19 cellular contexts compared by ENCODE assay signal in the genomic region with DNA sequence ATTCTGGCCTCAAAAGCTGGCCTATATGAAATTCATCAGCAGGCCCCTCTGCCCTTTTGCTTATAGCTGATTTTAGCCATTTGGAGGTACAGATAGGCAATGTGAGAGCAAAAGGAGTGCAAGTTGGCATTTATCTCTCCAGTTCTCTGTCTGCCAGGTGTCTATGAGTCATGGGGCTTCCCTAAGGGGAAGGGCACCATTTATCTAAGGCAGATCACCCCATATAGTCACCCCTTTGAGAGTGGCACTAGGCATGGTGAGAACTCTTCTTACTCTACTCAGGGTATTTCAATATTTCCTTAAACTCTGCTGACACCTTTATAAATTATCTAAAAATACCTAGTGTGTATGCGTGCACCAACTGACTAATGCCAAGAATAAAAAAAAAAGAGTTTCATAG.
DNase-seq lines count a peak whose midpoint lies in the region; ATAC-seq, FAIRE-seq and TF ChIP-seq lines count a peak whose summit lies in the region.
"Had no signal": no experiment of that assay in that cellular context is flagged by ENCODE, and none has a peak within 500 bp of the region (broad histone marks: within the 10 kb centered on the region; RNA-seq: fewer than 3 reads in every experiment).

No MANE protein-coding gene starts in this region.

- H3K4me3 ChIP-seq in GM12878, result no peak overlapping the region
- H3K4me3 ChIP-seq: A549, GM23338 had no signal

- FAIRE-seq in GM12878 (lab: Jason Lieb, UNC), result no peak
- FAIRE-seq: A549, D721Med, GM18507 had no signal

- CTCF ChIA-PET in GM12878 (lab: Yijun Ruan, JAX), result no interaction called here

- H3K4me1 ChIP-seq in GM12878 (ENCODE audit: control insufficient read depth, insufficient read depth, low read length), result no peaks in the 10 kb centered on the region
- H3K4me1 ChIP-seq: A549 had no signal

- no peaks in the 10 kb centered on the region for H4K20me1 ChIP-seq in GM12878 (ENCODE audit: control insufficient read depth, insufficient read depth)

- peak; percentile 9 for DNase-seq in M059J (ENCODE audit: low read depth)
- DNase-seq in GM12878 (ENCODE audit: low read depth, low spot score), result no peak
- peak; percentile 17 for DNase-seq in glomerular visceral epithelial cell (ENCODE audit: extremely low spot score)
- no peak for DNase-seq in GM19238 (ENCODE audit: insufficient read length, low spot score)
- no peak for DNase-seq in ecto neural progenitor cell (ENCODE audit: low spot score)
- DNase-seq in EL, result no peak
- DNase-seq: CD8-positive, alpha-beta T cell; COR-L47; DMS153; DMS79 treated with DMSO at 0.1 percent for 48 hours; GDM1; H7; KG1 had no signal

- no peak for TF ChIP-seq EP300 in GM12878 (IDR thresholded peaks at IDR 0.05; ENCODE audit: borderline replicate concordance in 1 of 2, control insufficient read depth in 1 of 2, low read depth in 2 of 2, low read length in 2 of 2)

- intact Hi-C loops in GM12878 (cut with micrococcal nuclease; ENCODE audit: unreplicated experiment), result no loop called here

- no peak overlapping the region for H2AFZ ChIP-seq in GM12878 (ENCODE audit: control insufficient read depth, low read depth, low read length)
- H2AFZ ChIP-seq: GM23338 had no signal

- RAD21 ChIA-PET in GM12878 (lab: Charles Lee; ENCODE audit: unreplicated experiment), result no interaction called here

- H3K27ac ChIP-seq in GM12878 (ENCODE audit: control insufficient read depth, insufficient read depth), result no peak overlapping the region
- H3K27ac ChIP-seq: A549 had no signal

- no peaks in the 10 kb centered on the region for H3K27me3 ChIP-seq in GM12878 (replicated peaks in 1 of 2; ENCODE audit: control insufficient read depth in 2 of 2, insufficient read depth in 2 of 2, low read length in 1 of 2)

- no TSS peak for BruUV-seq in GM12878 (replicated peaks; lab: Mats Ljungman, UMichigan)

- ATAC-seq in GM19463 (IDR thresholded peaks at IDR 0.05; ENCODE audit: unreplicated experiment) (peak; percentile 60), GM12878 (peak; percentile 34; the same call in 2 of the 3 replicates), GM21723 (IDR thresholded peaks at IDR 0.05; ENCODE audit: unreplicated experiment) (no peak)
- ATAC-seq: A549; CD8-positive, alpha-beta T cell; GM23338 had no signal

- no peak for TF ChIP-seq CTCF in GM12878 (IDR thresholded peaks at IDR 0.05 in 2 of 3, conservative IDR thresholded peaks at IDR 0.05 in 1 of 3; ENCODE audit: control insufficient read depth in 2 of 3, extremely low read depth in 1 of 3, insufficient read depth in 1 of 3, low read depth in 3 of 3, low read length in 3 of 3)

- 23% methylated on average over 1 of the region's 1 CpG for WGBS in GM12878 (ENCODE audit: insufficient coverage, insufficient replicate concordance, low lambda C conversion rate, missing lambda C conversion rate)

- no peaks in the 10 kb centered on the region for H3K79me2 ChIP-seq in GM12878 (ENCODE audit: control insufficient read depth, insufficient read depth, low read length)

- H3K9me3 ChIP-seq in GM12878 (replicated peaks; ENCODE audit: control insufficient read depth, insufficient read depth, low read length), result no peaks in the 10 kb centered on the region; the same call in 2 of the 3 replicates
- H3K9me3 ChIP-seq: A549 had no signal

- POLR2A ChIA-PET in GM12878 (lab: Charles Lee), result no interaction called here

- TF ChIP-seq POLR2A in GM12878 (IDR thresholded peaks at IDR 0.05; ENCODE audit: low read depth, low read length), result no peak

- SMC1A ChIA-PET in GM12878 (lab: Charles Lee; ENCODE audit: uncharacterized antibody, unreplicated experiment), result no interaction called here

- no peak overlapping the region for H3K4me2 ChIP-seq in GM12878 (ENCODE audit: control insufficient read depth, insufficient read depth)
- H3K4me2 ChIP-seq: A549, GM23338 had no signal

- in situ Hi-C loops in GM12878 (cut with MboI), result no loop called here

- no peak overlapping the region for H3K9ac ChIP-seq in GM12878 (ENCODE audit: control insufficient read depth, insufficient read depth, low read length)

- H3K36me3 ChIP-seq in GM12878 (ENCODE audit: control insufficient read depth in 2 of 2, insufficient read depth in 2 of 2, low read length in 1 of 2), result no peaks in the 10 kb centered on the region

- no peak for TF ChIP-seq RAD21 in GM12878 (IDR thresholded peaks at IDR 0.05; ENCODE audit: insufficient read depth, low read depth, low read length)

TF ChIP-seq in GM12878, 131 proteins besides CTCF, POLR2A, EP300 and RAD21:
- no peak for TF ChIP-seq EZH2 (IDR thresholded peaks at IDR 0.05; ENCODE audit: borderline replicate concordance, control insufficient read depth, low read depth, low read length)
- no peak for TF ChIP-seq KAT2A (conservative IDR thresholded peaks at IDR 0.05; ENCODE audit: control insufficient read depth, low read depth, low read length)
- no peak for TF ChIP-seq PAX8 (IDR thresholded peaks at IDR 0.05)
- TF ChIP-seq TBL1XR1 (IDR thresholded peaks at IDR 0.05; ENCODE audit: low read depth, low read length), result no peak
- TF ChIP-seq USF2 (IDR thresholded peaks at IDR 0.05; ENCODE audit: borderline replicate concordance, low read depth, low read length), result no peak
- TF ChIP-seq E4F1 (IDR thresholded peaks at IDR 0.05; ENCODE audit: borderline replicate concordance, partially characterized antibody), result no peak
- TF ChIP-seq RELA (IDR thresholded peaks at IDR 0.05; ENCODE audit: borderline replicate concordance, partially characterized antibody), result no peak
- TF ChIP-seq NBN (IDR thresholded peaks at IDR 0.05), result no peak
- no peak for TF ChIP-seq SMARCA5 (IDR thresholded peaks at IDR 0.05)
- no peak for TF ChIP-seq STAT1 (conservative IDR thresholded peaks at IDR 0.05)

Comparison
In these comparisons a context has a peak if more than half of its experiments do, and no peak if none do; other contexts are left out.
1. DNase-seq: peak in M059J (single experiment) and glomerular visceral epithelial cell (single experiment); none in GM12878 (single experiment), GM19238 (single experiment), ecto neural progenitor cell (single experiment) and EL (single experiment).